Comparison of ENCODE assay signal across 1 cellular context in the genomic region with DNA sequence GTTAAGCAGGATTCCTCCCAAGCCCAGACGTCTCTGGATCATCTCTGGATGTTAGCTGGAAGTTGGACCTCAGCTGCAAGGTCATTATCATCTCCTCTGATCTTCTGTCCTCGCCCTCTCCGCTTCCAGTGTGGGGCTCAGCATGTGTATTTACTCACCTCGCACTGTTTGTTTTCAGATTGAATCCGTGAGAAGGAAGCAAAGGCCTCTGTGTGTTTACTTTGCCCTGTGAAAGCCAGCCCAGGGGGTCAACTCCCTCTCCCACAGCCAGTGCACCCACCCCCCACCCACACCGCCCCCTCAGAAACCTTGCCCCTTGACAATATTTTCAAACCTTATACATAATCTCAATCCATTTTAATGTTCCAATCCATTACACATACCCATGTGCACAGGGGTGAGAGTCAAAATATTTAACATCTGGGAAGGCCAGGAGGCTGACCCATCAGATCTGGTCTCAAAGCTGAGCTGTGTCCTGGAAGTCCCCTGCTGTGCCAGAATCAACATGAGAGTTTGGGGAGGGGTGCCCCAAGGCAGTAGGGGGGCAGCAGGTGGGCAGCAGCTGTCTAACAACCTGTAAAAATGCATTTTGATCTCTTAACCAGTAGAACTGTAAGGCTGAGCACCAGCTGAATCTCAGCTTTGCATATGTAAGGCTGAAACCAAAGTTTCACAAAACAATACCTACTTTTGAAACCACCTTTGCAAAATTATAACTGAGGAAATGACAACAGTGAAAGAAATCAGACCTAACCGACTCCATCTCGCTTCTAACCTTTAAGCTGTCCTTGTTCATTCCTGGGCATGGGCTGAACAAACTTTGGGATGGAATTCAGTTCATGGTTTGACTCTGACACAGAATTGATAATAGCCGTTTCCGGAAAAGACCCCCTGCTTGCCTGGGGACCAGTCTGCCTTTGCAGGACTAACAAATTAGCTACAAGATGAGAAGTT.
TF ChIP-seq lines count a peak whose summit lies in the region.

No MANE protein-coding gene starts in this region.

TF ChIP-seq in HepG2, 621 proteins besides CTCF, POLR2A, EP300 and RAD21 (continued from another document and continues in another):
- TF ChIP-seq, protein P1, sequence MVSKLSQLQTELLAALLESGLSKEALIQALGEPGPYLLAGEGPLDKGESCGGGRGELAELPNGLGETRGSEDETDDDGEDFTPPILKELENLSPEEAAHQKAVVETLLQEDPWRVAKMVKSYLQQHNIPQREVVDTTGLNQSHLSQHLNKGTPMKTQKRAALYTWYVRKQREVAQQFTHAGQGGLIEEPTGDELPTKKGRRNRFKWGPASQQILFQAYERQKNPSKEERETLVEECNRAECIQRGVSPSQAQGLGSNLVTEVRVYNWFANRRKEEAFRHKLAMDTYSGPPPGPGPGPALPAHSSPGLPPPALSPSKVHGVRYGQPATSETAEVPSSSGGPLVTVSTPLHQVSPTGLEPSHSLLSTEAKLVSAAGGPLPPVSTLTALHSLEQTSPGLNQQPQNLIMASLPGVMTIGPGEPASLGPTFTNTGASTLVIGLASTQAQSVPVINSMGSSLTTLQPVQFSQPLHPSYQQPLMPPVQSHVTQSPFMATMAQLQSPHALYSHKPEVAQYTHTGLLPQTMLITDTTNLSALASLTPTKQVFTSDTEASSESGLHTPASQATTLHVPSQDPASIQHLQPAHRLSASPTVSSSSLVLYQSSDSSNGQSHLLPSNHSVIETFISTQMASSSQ (IDR thresholded peaks at IDR 0.05; ENCODE audit: low read depth), result peak; percentile 54; the same call in 1 of the 2 replicates
- TF ChIP-seq, protein P1 (CRISPR knock-in tag; IDR thresholded peaks at IDR 0.05; ENCODE audit: borderline replicate concordance), result peak; percentile 85; the same call in 1 of the 2 replicates
- TF ChIP-seq ERF (CRISPR knock-in tag; IDR thresholded peaks at IDR 0.05), result peak; percentile 99
- no peak for TF ChIP-seq TSC22D2 (CRISPR knock-in tag; IDR thresholded peaks at IDR 0.05; ENCODE audit: borderline replicate concordance)
- TF ChIP-seq ATRX (CRISPR knock-in tag; IDR thresholded peaks at IDR 0.05; ENCODE audit: borderline replicate concordance), result no peak
- no peak for TF ChIP-seq MAF1 (CRISPR knock-in tag; IDR thresholded peaks at IDR 0.05; ENCODE audit: borderline replicate concordance)
- no peak; the same call in 1 of the 2 replicates for TF ChIP-seq ZNF430 (CRISPR knock-in tag; IDR thresholded peaks at IDR 0.05)
- no peak for TF ChIP-seq KIAA2018 (CRISPR knock-in tag; IDR thresholded peaks at IDR 0.05; ENCODE audit: borderline replicate concordance)
- TF ChIP-seq HBP1 (CRISPR knock-in tag; IDR thresholded peaks at IDR 0.05; ENCODE audit: low read depth), result 0 out of 2 replicates have a peak, but pooled peaks have one; percentile 31
- no peak for TF ChIP-seq ZNF235 (CRISPR knock-in tag; IDR thresholded peaks at IDR 0.05; ENCODE audit: borderline replicate concordance)
- TF ChIP-seq NKX3-1 (CRISPR knock-in tag; IDR thresholded peaks at IDR 0.05), result no peak
- peak; percentile 59; the same call in 1 of the 2 replicates for TF ChIP-seq ZNF441 (CRISPR knock-in tag; IDR thresholded peaks at IDR 0.05; ENCODE audit: borderline replicate concordance)
- TF ChIP-seq BHLHE40 (IDR thresholded peaks at IDR 0.05; ENCODE audit: low read length), result peak; percentile 64
- TF ChIP-seq CEBPZ (IDR thresholded peaks at IDR 0.05; ENCODE audit: low read length), result no peak
- peak; percentile 99 for TF ChIP-seq PATZ1 (CRISPR knock-in tag; IDR thresholded peaks at IDR 0.05)
- no peak for TF ChIP-seq ZNF432 (CRISPR knock-in tag; IDR thresholded peaks at IDR 0.05; ENCODE audit: borderline replicate concordance)
- TF ChIP-seq ATF3 (CRISPR knock-in tag; IDR thresholded peaks at IDR 0.05), result 0 out of 2 replicates have a peak, but pooled peaks have one; percentile 20
- TF ChIP-seq SMYD3 (CRISPR knock-in tag; IDR thresholded peaks at IDR 0.05), result peak; percentile 78; the same call in 1 of the 2 replicates
- TF ChIP-seq, protein P2, sequence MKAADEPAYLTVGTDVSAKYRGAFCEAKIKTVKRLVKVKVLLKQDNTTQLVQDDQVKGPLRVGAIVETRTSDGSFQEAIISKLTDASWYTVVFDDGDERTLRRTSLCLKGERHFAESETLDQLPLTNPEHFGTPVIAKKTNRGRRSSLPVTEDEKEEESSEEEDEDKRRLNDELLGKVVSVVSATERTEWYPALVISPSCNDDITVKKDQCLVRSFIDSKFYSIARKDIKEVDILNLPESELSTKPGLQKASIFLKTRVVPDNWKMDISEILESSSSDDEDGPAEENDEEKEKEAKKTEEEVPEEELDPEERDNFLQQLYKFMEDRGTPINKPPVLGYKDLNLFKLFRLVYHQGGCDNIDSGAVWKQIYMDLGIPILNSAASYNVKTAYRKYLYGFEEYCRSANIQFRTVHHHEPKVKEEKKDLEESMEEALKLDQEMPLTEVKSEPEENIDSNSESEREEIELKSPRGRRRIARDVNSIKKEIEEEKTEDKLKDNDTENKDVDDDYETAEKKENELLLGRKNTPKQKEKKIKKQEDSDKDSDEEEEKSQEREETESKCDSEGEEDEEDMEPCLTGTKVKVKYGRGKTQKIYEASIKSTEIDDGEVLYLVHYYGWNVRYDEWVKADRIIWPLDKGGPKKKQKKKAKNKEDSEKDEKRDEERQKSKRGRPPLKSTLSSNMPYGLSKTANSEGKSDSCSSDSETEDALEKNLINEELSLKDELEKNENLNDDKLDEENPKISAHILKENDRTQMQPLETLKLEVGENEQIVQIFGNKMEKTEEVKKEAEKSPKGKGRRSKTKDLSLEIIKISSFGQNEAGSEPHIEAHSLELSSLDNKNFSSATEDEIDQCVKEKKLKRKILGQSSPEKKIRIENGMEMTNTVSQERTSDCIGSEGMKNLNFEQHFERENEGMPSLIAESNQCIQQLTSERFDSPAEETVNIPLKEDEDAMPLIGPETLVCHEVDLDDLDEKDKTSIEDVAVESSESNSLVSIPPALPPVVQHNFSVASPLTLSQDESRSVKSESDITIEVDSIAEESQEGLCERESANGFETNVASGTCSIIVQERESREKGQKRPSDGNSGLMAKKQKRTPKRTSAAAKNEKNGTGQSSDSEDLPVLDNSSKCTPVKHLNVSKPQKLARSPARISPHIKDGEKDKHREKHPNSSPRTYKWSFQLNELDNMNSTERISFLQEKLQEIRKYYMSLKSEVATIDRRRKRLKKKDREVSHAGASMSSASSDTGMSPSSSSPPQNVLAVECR (CRISPR knock-in tag; IDR thresholded peaks at IDR 0.05; ENCODE audit: borderline replicate concordance), result peak; percentile 48; the same call in 1 of the 2 replicates
